ENCODE assay signal across 1 cellular context in the genomic region with DNA sequence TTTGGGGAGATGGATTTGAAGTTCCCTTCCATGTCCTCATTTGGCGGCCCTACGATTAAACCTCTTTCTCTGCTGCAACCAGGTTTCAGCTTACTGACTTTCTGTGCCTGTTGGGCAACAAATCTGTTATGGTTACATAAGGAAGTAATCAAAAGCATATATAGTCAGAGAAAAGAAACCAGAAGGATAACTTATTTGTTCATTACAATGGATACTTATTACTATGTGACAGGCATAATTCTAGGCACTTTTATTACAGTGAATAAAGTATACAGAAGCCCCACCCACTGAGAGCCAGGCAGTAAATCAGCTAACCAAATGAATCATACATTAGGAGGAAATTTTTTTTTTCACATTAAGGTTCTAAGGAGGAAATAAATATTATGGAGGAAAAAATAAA.
TF ChIP-seq lines count a peak whose summit lies in the region.

No MANE protein-coding gene starts in this region.

TF ChIP-seq in HepG2, 621 proteins besides CTCF, POLR2A, EP300 and RAD21:
- TF ChIP-seq ZNF768 (CRISPR knock-in tag; IDR thresholded peaks at IDR 0.05) = no peak
- no peak for TF ChIP-seq ZNF124 (CRISPR knock-in tag; IDR thresholded peaks at IDR 0.05)
- no peak for TF ChIP-seq DR1 (CRISPR knock-in tag; IDR thresholded peaks at IDR 0.05)
